21 cellular contexts compared by ENCODE assay signal in genomic region chr10:8825611-8826010, GRCh38.
"Had no signal": no experiment of that assay in that cellular context is flagged by ENCODE, and none has a peak within 500 bp of the region (broad histone marks: within the 10 kb centered on the region; RNA-seq: fewer than 3 reads in every experiment).

No MANE protein-coding gene starts in this region.

- ATAC-seq: Panc1, T-cell had no signal

- H3K4me3 ChIP-seq: SJSA1, SK-N-MC had no signal

- DNase-seq: IMR-90, Karpas-422, KG1, MM.1S, NCI-H1105, NCI-H1417, NCI-H1436 treated with DMSO at 0.1 percent for 48 hours, NCI-H1694, NCI-H187 treated with DMSO at 0.1 percent for 48 hours, NCI-H2081, NCI-H2107, NCI-H2227 treated with DMSO at 0.1 percent for 48 hours, NCI-H524, NCI-H526 treated with DMSO at 0.1 percent for 48 hours, NCI-H748 treated with DMSO at 0.1 percent for 48 hours, Right ventricle myocardium superior, SIG-M5, T-cell had no signal

- H3K27me3 ChIP-seq: SJSA1 had no signal

- H3K4me1 ChIP-seq: SJSA1 had no signal

- H3K27ac ChIP-seq: SJSA1, SK-N-MC had no signal

- H3K36me3 ChIP-seq: SJSA1 had no signal
